ENCODE assay signal across 11 cellular contexts in the genomic region with DNA sequence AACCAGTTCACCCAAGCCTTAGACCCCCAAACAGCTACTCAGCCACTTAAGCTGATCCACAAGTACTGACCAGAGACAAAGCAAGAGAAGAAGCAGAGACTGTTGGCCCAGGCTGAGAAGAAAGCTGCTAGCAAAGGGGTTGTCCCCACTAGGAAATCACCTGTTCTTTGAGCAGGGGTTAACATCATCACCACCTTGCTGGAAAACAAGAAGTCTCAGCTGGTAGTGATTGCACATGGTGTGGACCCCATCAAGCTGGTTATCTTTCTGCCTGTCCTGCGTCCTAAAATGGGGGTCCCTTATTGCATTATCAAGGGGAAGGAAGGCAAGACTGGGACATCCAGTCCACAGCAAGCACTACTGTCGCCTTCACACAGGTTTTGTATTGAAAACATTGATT. TPM values are rescaled to one million over a fixed set of nuclear protein-coding genes. Genes with fewer than 3 reads are reported as not detected.
A peak's percentile ranks its signal among the peaks of the same experiment; 100 is the strongest.
DNase-seq lines count a peak whose midpoint lies in the region; ATAC-seq, FAIRE-seq and TF ChIP-seq lines count a peak whose summit lies in the region.
"Not testable (repeated sequence)": the region's sequence is repeated elsewhere in the genome, so short reads cannot be mapped to it uniquely, and the experiment has no call there.
"Had no signal": no experiment of that assay in that cellular context is flagged by ENCODE, and none has a peak within 500 bp of the region (broad histone marks: within the 10 kb centered on the region; RNA-seq: fewer than 3 reads in every experiment).

No MANE protein-coding gene starts in this region.

- not testable (repeated sequence) for H3K9me3 Mint-ChIP-seq in activated CD8-positive, alpha-beta T cell treated with anti-CD3 and anti-CD28 coated beads for 36 hours; activated T-cell treated with anti-CD3 and anti-CD28 coated beads, Interleukin-2, amount 50 U/mL, for 72 hours; activated naive CD8-positive, alpha-beta T cell treated with anti-CD3 and anti-CD28 coated beads, Interleukin-2, amount 50 U/mL, for 24 hours; effector memory CD8-positive, alpha-beta T cell; stimulated activated effector memory CD8-positive, alpha-beta T cell treated with anti-CD3 and anti-CD28 coated beads, Interleukin-12 subunit alpha, Interleukin-12 subunit beta, amount 100 ng/mL, for 72 hours

- CTCF ChIA-PET in activated CD8-positive, alpha-beta T cell treated with anti-CD3 and anti-CD28 coated beads for 36 hours (lab: Charles Lee), result not testable (repeated sequence)

- FAIRE-seq in GM18507 (lab: Jason Lieb, UNC), result peak; percentile 49

- peak overlapping the region; percentile 83 for H3K27ac Mint-ChIP-seq in activated CD8-positive, alpha-beta T cell treated with anti-CD3 and anti-CD28 coated beads for 36 hours
- not testable (repeated sequence) for H3K27ac Mint-ChIP-seq in activated T-cell treated with anti-CD3 and anti-CD28 coated beads, Interleukin-2, amount 50 U/mL, for 72 hours
- peak overlapping the region; percentile 61 for H3K27ac Mint-ChIP-seq in activated naive CD8-positive, alpha-beta T cell treated with anti-CD3 and anti-CD28 coated beads, Interleukin-2, amount 50 U/mL, for 24 hours
- H3K27ac Mint-ChIP-seq in effector memory CD8-positive, alpha-beta T cell, result peak overlapping the region in 1 of 2 donors; percentile 93
- H3K27ac Mint-ChIP-seq in stimulated activated effector memory CD8-positive, alpha-beta T cell treated with anti-CD3 and anti-CD28 coated beads, Interleukin-12 subunit alpha, Interleukin-12 subunit beta, amount 100 ng/mL, for 72 hours, result peak overlapping the region; percentile 54

- intact Hi-C loops in activated CD8-positive, alpha-beta T cell treated with anti-CD3 and anti-CD28 coated beads for 36 hours (cut with micrococcal nuclease), result not testable (repeated sequence)

- not testable (repeated sequence) for ATAC-seq in activated CD8-positive, alpha-beta T cell treated with anti-CD3 and anti-CD28 coated beads for 36 hours; activated naive CD8-positive, alpha-beta T cell treated with anti-CD3 and anti-CD28 coated beads, Interleukin-2, amount 50 U/mL, for 24 hours
- ATAC-seq in activated T-cell treated with anti-CD3 and anti-CD28 coated beads, Interleukin-2, amount 50 U/mL, for 72 hours (replicated peaks in 1 of 2), result peak; percentile 39 to 51
- peak; percentile 16 for ATAC-seq in effector memory CD8-positive, alpha-beta T cell (replicated peaks)
- peak; percentile 44 for ATAC-seq in stimulated activated effector memory CD8-positive, alpha-beta T cell treated with anti-CD3 and anti-CD28 coated beads, Interleukin-12 subunit alpha, Interleukin-12 subunit beta, amount 100 ng/mL, for 72 hours

- POLR2A ChIA-PET in activated CD8-positive, alpha-beta T cell treated with anti-CD3 and anti-CD28 coated beads for 36 hours (lab: Charles Lee), result interaction anchor here (1.7 kb wide), 1 partner anchor 36 kb away, joined by 4 read pairs; no protein-coding TSS in a partner anchor

- peaks cover 42% of the 10 kb centered on the region for H3K36me3 Mint-ChIP-seq in activated CD8-positive, alpha-beta T cell treated with anti-CD3 and anti-CD28 coated beads for 36 hours (ENCODE audit: low read depth)
- H3K36me3 Mint-ChIP-seq in activated T-cell treated with anti-CD3 and anti-CD28 coated beads, Interleukin-2, amount 50 U/mL, for 72 hours (ENCODE audit: insufficient read depth in 2 of 2); effector memory CD8-positive, alpha-beta T cell (ENCODE audit: insufficient read depth); stimulated activated effector memory CD8-positive, alpha-beta T cell treated with anti-CD3 and anti-CD28 coated beads, Interleukin-12 subunit alpha, Interleukin-12 subunit beta, amount 100 ng/mL, for 72 hours: not testable (repeated sequence)
- H3K36me3 Mint-ChIP-seq in activated naive CD8-positive, alpha-beta T cell treated with anti-CD3 and anti-CD28 coated beads, Interleukin-2, amount 50 U/mL, for 24 hours (ENCODE audit: low read depth), result peaks cover 44% of the 10 kb centered on the region

- H3K4me3 Mint-ChIP-seq in activated CD8-positive, alpha-beta T cell treated with anti-CD3 and anti-CD28 coated beads for 36 hours, result peak overlapping the region; percentile 78
- not testable (repeated sequence) for H3K4me3 Mint-ChIP-seq in activated T-cell treated with anti-CD3 and anti-CD28 coated beads, Interleukin-2, amount 50 U/mL, for 72 hours
- peak overlapping the region; percentile 84 for H3K4me3 Mint-ChIP-seq in activated naive CD8-positive, alpha-beta T cell treated with anti-CD3 and anti-CD28 coated beads, Interleukin-2, amount 50 U/mL, for 24 hours
- peak overlapping the region; percentile 54 to 88 for H3K4me3 Mint-ChIP-seq in effector memory CD8-positive, alpha-beta T cell
- peak overlapping the region; percentile 61 for H3K4me3 Mint-ChIP-seq in stimulated activated effector memory CD8-positive, alpha-beta T cell treated with anti-CD3 and anti-CD28 coated beads, Interleukin-12 subunit alpha, Interleukin-12 subunit beta, amount 100 ng/mL, for 72 hours

- not testable (repeated sequence) for TF ChIP-seq CTCF in activated CD8-positive, alpha-beta T cell treated with anti-CD3 and anti-CD28 coated beads for 36 hours (IDR thresholded peaks at IDR 0.05)

- H3K4me1 Mint-ChIP-seq in activated CD8-positive, alpha-beta T cell treated with anti-CD3 and anti-CD28 coated beads for 36 hours (ENCODE audit: low read depth), result peaks cover 35% of the 10 kb centered on the region
- H3K4me1 Mint-ChIP-seq in activated T-cell treated with anti-CD3 and anti-CD28 coated beads, Interleukin-2, amount 50 U/mL, for 72 hours (ENCODE audit: low read depth), result peaks cover 16% of the 10 kb centered on the region
- peaks cover 43% of the 10 kb centered on the region for H3K4me1 Mint-ChIP-seq in activated naive CD8-positive, alpha-beta T cell treated with anti-CD3 and anti-CD28 coated beads, Interleukin-2, amount 50 U/mL, for 24 hours
- peaks cover 17 to 46% of the 10 kb centered on the region in 2 donors for H3K4me1 Mint-ChIP-seq in effector memory CD8-positive, alpha-beta T cell (ENCODE audit: low read depth in 2 of 2)
- peaks cover 31% of the 10 kb centered on the region for H3K4me1 Mint-ChIP-seq in stimulated activated effector memory CD8-positive, alpha-beta T cell treated with anti-CD3 and anti-CD28 coated beads, Interleukin-12 subunit alpha, Interleukin-12 subunit beta, amount 100 ng/mL, for 72 hours

- H3K27me3 Mint-ChIP-seq in activated CD8-positive, alpha-beta T cell treated with anti-CD3 and anti-CD28 coated beads for 36 hours; activated T-cell treated with anti-CD3 and anti-CD28 coated beads, Interleukin-2, amount 50 U/mL, for 72 hours (ENCODE audit: low read depth); activated naive CD8-positive, alpha-beta T cell treated with anti-CD3 and anti-CD28 coated beads, Interleukin-2, amount 50 U/mL, for 24 hours; effector memory CD8-positive, alpha-beta T cell: not testable (repeated sequence)

- not testable (repeated sequence) for DNase-seq in GM18507 (ENCODE audit: extremely low spot score, insufficient read length, low read depth); activated T-cell treated with anti-CD3 and anti-CD28 coated beads, Interleukin-2, amount 50 U/mL, for 72 hours; activated naive CD8-positive, alpha-beta T cell treated with anti-CD3 and anti-CD28 coated beads, Interleukin-2, amount 50 U/mL, for 24 hours; effector memory CD8-positive, alpha-beta T cell; stimulated activated effector memory CD8-positive, alpha-beta T cell treated with anti-CD3 and anti-CD28 coated beads, Interleukin-12 subunit alpha, Interleukin-12 subunit beta, amount 100 ng/mL, for 72 hours (ENCODE audit: low spot score in 2 of 2)
- DNase-seq in activated CD8-positive, alpha-beta T cell treated with anti-CD3 and anti-CD28 coated beads for 36 hours, result peak; percentile 13

RNA-seq across cellular contexts. Expression of gene XCL2, which starts 0.8 kb away (rescaled TPM):
- 100 to 1,000 TPM; 188 to 191 TPM for total RNA-seq in activated CD8-positive, alpha-beta T cell treated with anti-CD3 and anti-CD28 coated beads for 36 hours
- total RNA-seq in activated T-cell treated with anti-CD3 and anti-CD28 coated beads, Interleukin-2, amount 50 U/mL, for 72 hours, result 10 to 100 TPM; 15.7 to 51.0 TPM
- total RNA-seq: CD4-positive, CD25-positive, alpha-beta regulatory T cell; Daoy; H1; H9; IMR-90 had no signal

RNA-seq across cellular contexts. Expression of gene XCL1, which starts 33.4 kb away (rescaled TPM):
- total RNA-seq in activated CD8-positive, alpha-beta T cell treated with anti-CD3 and anti-CD28 coated beads for 36 hours, result 100 to 1,000 TPM; 106 to 114 TPM
- total RNA-seq in activated T-cell treated with anti-CD3 and anti-CD28 coated beads, Interleukin-2, amount 50 U/mL, for 72 hours, result 10 to 100 TPM; 11.7 to 27.8 TPM
- total RNA-seq: CD4-positive, CD25-positive, alpha-beta regulatory T cell; Daoy; IMR-90 had no signal
